8 cellular contexts compared by ENCODE assay signal in the genomic region with DNA sequence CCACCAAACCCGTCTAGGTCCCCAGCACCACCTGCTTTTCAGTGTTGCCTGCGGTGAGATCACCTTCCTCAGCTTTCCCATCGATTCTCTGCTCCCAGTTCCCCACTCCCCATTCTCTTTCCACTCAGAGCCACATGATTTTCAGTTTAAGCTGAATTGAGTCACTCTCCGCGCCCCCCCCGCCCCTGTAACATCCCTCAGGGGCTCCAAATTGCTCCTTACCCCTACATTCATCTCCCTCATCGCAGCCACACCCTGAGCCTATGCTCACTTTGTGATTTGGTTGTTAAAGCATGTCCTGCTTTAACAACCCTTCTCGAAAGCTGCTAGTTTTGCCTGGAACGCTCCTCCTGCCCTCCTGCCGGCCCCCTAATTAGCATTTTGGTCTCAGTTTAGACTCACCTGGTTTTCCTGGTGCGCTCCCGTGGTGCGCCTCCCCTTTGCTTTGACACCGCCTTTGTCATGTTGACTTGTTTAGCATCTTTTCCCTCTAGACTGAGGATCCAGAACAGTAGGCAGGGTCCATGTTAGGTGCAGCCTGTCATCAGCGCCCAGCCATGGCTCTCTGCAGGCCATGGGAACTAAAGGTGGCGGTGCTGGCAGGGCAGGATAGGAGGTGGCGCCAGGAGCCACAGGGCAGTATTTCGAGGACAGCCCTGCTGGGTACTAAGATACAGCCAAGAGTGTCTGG.
DNase-seq lines count a peak whose midpoint lies in the region; ATAC-seq, FAIRE-seq and TF ChIP-seq lines count a peak whose summit lies in the region.

No MANE protein-coding gene starts in this region.

- H3K27ac Mint-ChIP-seq in H9 (peak overlapping the region in 1 of 3 experiments; percentile 80; a peak in 1 of 7 replicates), astrocyte (ENCODE audit: unreplicated experiment) (no peak overlapping the region)
- peak overlapping the region in 8 of 10 donors; percentile 72 to 90 (median 78) for H3K27ac Mint-ChIP-seq in naive thymus-derived CD8-positive, alpha-beta T cell

- H3K4me3 ChIP-seq in A549 (peak overlapping the region; percentile 21; the same call in 1 of the 3 replicates), astrocyte (ENCODE audit: insufficient read depth, low read depth, low read length) (no peak overlapping the region)

- H3K27me3 Mint-ChIP-seq in H9 (ENCODE audit: low read depth) (peaks cover 20% of the 10 kb centered on the region), astrocyte (ENCODE audit: low read depth, unreplicated experiment) (peaks cover 19% of the 10 kb centered on the region)
- H3K27me3 Mint-ChIP-seq in naive thymus-derived CD8-positive, alpha-beta T cell: peaks cover 0 to 3% (median 0%) of the 10 kb centered on the region in 5 donors

- no peak overlapping the region for H3T11ph ChIP-seq in H9 (ENCODE audit: low read length)

- H3K79me1 ChIP-seq in H9 (ENCODE audit: insufficient read depth, low read depth, low read length, poor library complexity, severe bottlenecking): no peaks in the 10 kb centered on the region

- no peak overlapping the region for H3K4ac ChIP-seq in H9 (ENCODE audit: low read depth, low read length)

- no peak for FAIRE-seq in A549 (lab: Jason Lieb, UNC)
- no peak for FAIRE-seq in astrocyte (lab: Jason Lieb, UNC)

- H3K9me3 ChIP-seq in A549 (no peaks in the 10 kb centered on the region), H9 (ENCODE audit: control insufficient read depth, low read depth, low read length) (no peaks in the 10 kb centered on the region), astrocyte (ENCODE audit: insufficient read depth, low read depth, low read length) (no peaks in the 10 kb centered on the region)

- H2BK120ac ChIP-seq in H9 (ENCODE audit: low read depth, low read length, poor library complexity, severe bottlenecking): no peak overlapping the region

- TF ChIP-seq CTCF in A549 (IDR thresholded peaks at IDR 0.05) (no peak), H9 (conservative IDR thresholded peaks at IDR 0.05) (no peak), astrocyte (IDR thresholded peaks at IDR 0.05; ENCODE audit: insufficient read depth, low read depth, low read length) (no peak)

- DNase-seq in A549 (ENCODE audit: low read depth in 1 of 2, low spot score in 1 of 2) (no peak), H9 (peak; percentile 51), astrocyte (ENCODE audit: low read depth) (no peak), NCI-H774 (lab: John Stamatoyannopoulos, UW) (no peak), NCI-H2227 treated with DMSO at 0.1 percent for 48 hours (lab: John Stamatoyannopoulos, UW) (no peak)
- no peak for DNase-seq in naive thymus-derived CD8-positive, alpha-beta T cell

- H3K9ac ChIP-seq in H9 (ENCODE audit: extremely low read depth, insufficient read length, low read length) (no peak overlapping the region), astrocyte (ENCODE audit: low read length) (peak overlapping the region; percentile 25)

- H3K23me2 ChIP-seq in H9 (ENCODE audit: insufficient read length, low read depth, low read length, poor library complexity, severe bottlenecking): no peaks in the 10 kb centered on the region

- H3K9me3 Mint-ChIP-seq in H9: no peaks in the 10 kb centered on the region
- H3K9me3 Mint-ChIP-seq in astrocyte (ENCODE audit: unreplicated experiment): peaks cover 2% of the 10 kb centered on the region
- H3K9me3 Mint-ChIP-seq in naive thymus-derived CD8-positive, alpha-beta T cell: no peaks in the 10 kb centered on the region

- H4K91ac ChIP-seq in H9 (ENCODE audit: insufficient read length, low read depth, low read length): no peak overlapping the region

- H3K56ac ChIP-seq in H9 (ENCODE audit: insufficient read length, low read depth, low read length): no peak overlapping the region

- peak overlapping the region in 1 of 2 experiments; percentile 51; a peak in 2 of 5 replicates for H3K4me3 Mint-ChIP-seq in H9
- no peak overlapping the region for H3K4me3 Mint-ChIP-seq in astrocyte (ENCODE audit: unreplicated experiment)
- peak overlapping the region in 7 of 10 donors; percentile 28 to 59 (median 46) for H3K4me3 Mint-ChIP-seq in naive thymus-derived CD8-positive, alpha-beta T cell

- no peaks in the 10 kb centered on the region for H3K36me3 ChIP-seq in astrocyte (ENCODE audit: insufficient read depth, low read length)

- H3K23ac ChIP-seq in H9 (ENCODE audit: insufficient read length, low read depth, low read length): no peak overlapping the region

- no peak for TF ChIP-seq EP300 in A549 (IDR thresholded peaks at IDR 0.05)

- no peak overlapping the region for H4K8ac ChIP-seq in H9 (replicated peaks; ENCODE audit: insufficient read length, low read depth, low read length)

- no peak overlapping the region for H2BK15ac ChIP-seq in H9 (ENCODE audit: low read depth, low read length)

- H2AFZ ChIP-seq in H9 (ENCODE audit: low read length): no peak overlapping the region
- peak overlapping the region; percentile 70 for H2AFZ ChIP-seq in astrocyte (ENCODE audit: low read depth, low read length)

- H3K27ac ChIP-seq in A549 (peak overlapping the region; percentile 74 to 84), H9 (ENCODE audit: insufficient read length, low read depth, low read length) (no peak overlapping the region), astrocyte (ENCODE audit: low read depth, low read length) (no peak overlapping the region)

- H3K79me2 ChIP-seq in H9 (ENCODE audit: insufficient read depth, low read length) (no peaks in the 10 kb centered on the region), astrocyte (ENCODE audit: insufficient read depth, low read length) (no peaks in the 10 kb centered on the region)

- no peaks in the 10 kb centered on the region for H3K36me3 Mint-ChIP-seq in H9 (ENCODE audit: insufficient read depth in 1 of 3, low read depth in 3 of 3)
- H3K36me3 Mint-ChIP-seq in astrocyte (ENCODE audit: low read depth, unreplicated experiment): no peaks in the 10 kb centered on the region
- no peaks in the 10 kb centered on the region for H3K36me3 Mint-ChIP-seq in naive thymus-derived CD8-positive, alpha-beta T cell

- peak; percentile 8 to 16; a peak in 4 of 6 replicates for ATAC-seq in A549
- ATAC-seq in naive thymus-derived CD8-positive, alpha-beta T cell: no peak
- ATAC-seq in GM21381 (IDR thresholded peaks at IDR 0.05; ENCODE audit: unreplicated experiment): no peak
- no peak for ATAC-seq in GM21360 (IDR thresholded peaks at IDR 0.05; ENCODE audit: unreplicated experiment)

- peaks cover 8% of the 10 kb centered on the region for H3K4me1 ChIP-seq in A549
- H3K4me1 ChIP-seq in H9 (ENCODE audit: insufficient read depth, low read length): no peaks in the 10 kb centered on the region; the same call in 1 of the 2 replicates
- no peaks in the 10 kb centered on the region for H3K4me1 ChIP-seq in astrocyte (ENCODE audit: insufficient read depth, low read length)

- no peaks in the 10 kb centered on the region for H3K27me3 ChIP-seq in H9 (ENCODE audit: insufficient read depth, low read length)
- no peaks in the 10 kb centered on the region for H3K27me3 ChIP-seq in astrocyte (ENCODE audit: insufficient read depth, low read length)

- no peak overlapping the region for H2AK5ac ChIP-seq in H9 (ENCODE audit: insufficient read length, low read length)

- no peak for TF ChIP-seq RAD21 in A549 (conservative IDR thresholded peaks at IDR 0.05 in 1 of 2, IDR thresholded peaks at IDR 0.05 in 1 of 2)

- POLR2A ChIA-PET in A549 (lab: Yijun Ruan, JAX): interaction anchor here (0.6 to 2.0 kb wide), 3 partner anchors 75 to 367 kb away, joined by 3 to 11 read pairs (median 4); a partner anchor contains a TSS
- POLR2A ChIA-PET in naive thymus-derived CD8-positive, alpha-beta T cell (lab: Charles Lee): interaction anchor here (0.5 to 3.3 kb wide), 12 partner anchors 12 to 427 kb away, joined by 3 to 43 read pairs (median 5); a partner anchor contains a TSS

- no peak overlapping the region for H2BK5ac ChIP-seq in H9 (ENCODE audit: insufficient read length, low read length)

- CTCF ChIA-PET in A549 (lab: Yijun Ruan, JAX): interaction anchor here (0.5 to 35.1 kb wide), 105 partner anchors 8 to 543 kb away, joined by 3 to 1675 read pairs (median 5); a partner anchor contains a TSS

- peak overlapping the region; percentile 87 for H3K4me2 ChIP-seq in A549
- H3K4me2 ChIP-seq in H9 (ENCODE audit: insufficient read depth, insufficient read length, low read length): peak overlapping the region; percentile 5
- peak overlapping the region; percentile 78 for H3K4me2 ChIP-seq in astrocyte (ENCODE audit: low read length)

- H3K14ac ChIP-seq in H9 (ENCODE audit: insufficient read depth, low read length): no peak overlapping the region

- H4K20me1 ChIP-seq in H9 (ENCODE audit: control insufficient read depth, insufficient read depth, insufficient read length) (no peaks in the 10 kb centered on the region), astrocyte (ENCODE audit: insufficient read depth, low read length) (no peaks in the 10 kb centered on the region)

- no peak for TF ChIP-seq POLR2A in A549 (IDR thresholded peaks at IDR 0.05; ENCODE audit: low read length)

- 68% methylated on average over 18 of the region's 18 CpGs for WGBS in A549 (ENCODE audit: missing lambda C conversion rate)
- no CpG with 5 or more reads among the region's 18 CpGs for WGBS in H9 (ENCODE audit: extremely low coverage, insufficient read length, low lambda C conversion rate)

- H3K18ac ChIP-seq in H9 (ENCODE audit: insufficient read length, low read depth, low read length): no peak overlapping the region

- H4K5ac ChIP-seq in H9 (ENCODE audit: insufficient read length, low read depth, low read length): no peak overlapping the region

- H2BK12ac ChIP-seq in H9 (ENCODE audit: insufficient read length, low read depth, low read length): no peak overlapping the region

- no peak overlapping the region for H2BK20ac ChIP-seq in H9 (ENCODE audit: low read depth, low read length, poor library complexity, severe bottlenecking)

- H3K4me1 Mint-ChIP-seq in H9 (peaks cover 14 to 17% of the 10 kb centered on the region in 2 experiments), astrocyte (ENCODE audit: low read depth, unreplicated experiment) (peaks cover 4% of the 10 kb centered on the region)
- peaks cover 8 to 31% (median 29%) of the 10 kb centered on the region in 4 donors for H3K4me1 Mint-ChIP-seq in naive thymus-derived CD8-positive, alpha-beta T cell

TF ChIP-seq in A549, 52 proteins besides CTCF, POLR2A, EP300 and RAD21 (continues in another document):
- TF ChIP-seq ZC3H11A (IDR thresholded peaks at IDR 0.05) (no peak), ZFP36 (IDR thresholded peaks at IDR 0.05; ENCODE audit: borderline replicate concordance, partially characterized antibody) (no peak), HEYL (CRISPR knock-in tag; IDR thresholded peaks at IDR 0.05) (no peak)
- TF ChIP-seq, protein P1, sequence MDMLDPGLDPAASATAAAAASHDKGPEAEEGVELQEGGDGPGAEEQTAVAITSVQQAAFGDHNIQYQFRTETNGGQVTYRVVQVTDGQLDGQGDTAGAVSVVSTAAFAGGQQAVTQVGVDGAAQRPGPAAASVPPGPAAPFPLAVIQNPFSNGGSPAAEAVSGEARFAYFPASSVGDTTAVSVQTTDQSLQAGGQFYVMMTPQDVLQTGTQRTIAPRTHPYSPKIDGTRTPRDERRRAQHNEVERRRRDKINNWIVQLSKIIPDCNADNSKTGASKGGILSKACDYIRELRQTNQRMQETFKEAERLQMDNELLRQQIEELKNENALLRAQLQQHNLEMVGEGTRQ (IDR thresholded peaks at IDR 0.05): no peak

Comparison
In these comparisons a context has a peak if more than half of its experiments do, and no peak if none do; other contexts are left out.
1. ATAC-seq: peak in A549 (2 of 2); none in naive thymus-derived CD8-positive, alpha-beta T cell (0 of 2), GM21381 (single experiment) and GM21360 (single experiment).
2. H3K27ac ChIP-seq: peak in A549 (2 of 2); none in H9 (single experiment) and astrocyte (single experiment).
3. H3K4me2 ChIP-seq: peak in every context shown above with its lines; median percentile 87 in A549; 78 in astrocyte; 5 in H9.